9 cellular contexts compared by ENCODE assay signal in the genomic region with DNA sequence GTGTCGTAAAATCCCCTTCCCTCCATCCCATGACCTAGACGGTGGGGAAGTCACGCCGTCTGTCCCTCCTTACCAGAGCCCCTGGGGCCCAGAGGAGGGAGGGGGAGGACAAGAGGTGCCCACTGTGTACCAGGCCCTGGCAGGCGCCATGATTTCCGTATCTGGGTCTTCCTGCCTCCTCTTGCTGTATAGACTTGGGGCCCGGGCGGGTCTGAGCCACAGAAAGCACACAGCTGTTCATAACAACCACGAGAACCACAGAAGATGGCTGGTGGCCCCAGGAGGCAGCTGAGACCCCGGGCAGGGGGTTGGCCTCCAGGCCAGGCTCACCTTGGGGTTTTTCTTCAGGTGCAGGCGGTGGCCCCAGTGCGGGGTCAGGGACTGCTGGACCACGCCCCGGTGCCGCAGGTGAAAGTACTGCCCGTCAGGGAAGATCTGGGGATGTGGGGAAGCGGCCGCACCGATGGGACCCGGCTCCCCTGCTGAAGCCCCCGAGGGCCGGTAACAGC. TPM values are rescaled to one million over a fixed set of nuclear protein-coding genes. Genes with fewer than 3 reads are reported as not detected.
DNase-seq lines count a peak whose midpoint lies in the region; ATAC-seq and TF ChIP-seq lines count a peak whose summit lies in the region.
"Had no signal": no experiment of that assay in that cellular context is flagged by ENCODE, and none has a peak within 500 bp of the region (broad histone marks: within the 10 kb centered on the region; RNA-seq: fewer than 3 reads in every experiment).

No MANE protein-coding gene starts in this region.

- TF ChIP-seq CTCF in AG04449 (IDR thresholded peaks at IDR 0.05; ENCODE audit: insufficient read depth, low read length, missing control alignments), result no peak

- no peaks in the 10 kb centered on the region for H3K27me3 ChIP-seq in Karpas-422 (ENCODE audit: low read length)

- H4K20me1 ChIP-seq in Karpas-422 (ENCODE audit: insufficient read depth, low read depth, low read length), result no peaks in the 10 kb centered on the region

- peak overlapping the region; percentile 77 for H3K27ac Mint-ChIP-seq in dendritic cell treated with granulocyte-macrophage colony-stimulating factor and Interleukin-4, amounts not matched to agents 40 ng/mL and 50 ng/mL, for 4 days
- H3K27ac Mint-ChIP-seq in naive B cell, result no peak overlapping the region

- peak overlapping the region; percentile 94 for H3K4me2 ChIP-seq in Karpas-422 (ENCODE audit: low read depth, low read length, poor library complexity, severe bottlenecking)

- no peaks in the 10 kb centered on the region for H3K9me3 ChIP-seq in Karpas-422 (ENCODE audit: low read length)

- H3K4me1 ChIP-seq in Karpas-422 (ENCODE audit: low read length), result peaks cover 16% of the 10 kb centered on the region

- POLR2A ChIA-PET in AG04449 (lab: Yijun Ruan, JAX), result no interaction called here

- H3K36me3 ChIP-seq in Karpas-422 (ENCODE audit: insufficient read depth, low read length), result no peaks in the 10 kb centered on the region

- peak overlapping the region; percentile 78 for H3K4me3 Mint-ChIP-seq in dendritic cell treated with granulocyte-macrophage colony-stimulating factor and Interleukin-4, amounts not matched to agents 40 ng/mL and 50 ng/mL, for 4 days
- peak overlapping the region in 6 of 8 donors; percentile 47 to 80 (median 70) for H3K4me3 Mint-ChIP-seq in naive B cell

- no peaks in the 10 kb centered on the region for H3K79me2 ChIP-seq in Karpas-422 (ENCODE audit: low read length)

- H3K9ac ChIP-seq in Karpas-422 (ENCODE audit: low read length), result peak overlapping the region; percentile 83

- H3K4me3 ChIP-seq in AG04449 (ENCODE audit: low read depth, low read length) (peak overlapping the region; percentile 72), Karpas-422 (ENCODE audit: low read length) (peak overlapping the region; percentile 78)

- no peaks in the 10 kb centered on the region for H3K36me3 Mint-ChIP-seq in dendritic cell treated with granulocyte-macrophage colony-stimulating factor and Interleukin-4, amounts not matched to agents 40 ng/mL and 50 ng/mL, for 4 days (ENCODE audit: low read depth)
- no peaks in the 10 kb centered on the region for H3K36me3 Mint-ChIP-seq in naive B cell

- H3K27me3 Mint-ChIP-seq in dendritic cell treated with granulocyte-macrophage colony-stimulating factor and Interleukin-4, amounts not matched to agents 40 ng/mL and 50 ng/mL, for 4 days, result peaks cover 33% of the 10 kb centered on the region
- peaks cover 0 to 10% (median 0%) of the 10 kb centered on the region in 3 donors for H3K27me3 Mint-ChIP-seq in naive B cell

- DNase-seq in AG04449 (ENCODE audit: low read depth, low spot score), result no peak
- peak; percentile 41 for DNase-seq in Karpas-422
- no peak for DNase-seq in naive B cell
- no peak for DNase-seq in hippocampal formation (lab: John Stamatoyannopoulos, UW)
- no peak for DNase-seq in EL
- no peak for DNase-seq in LoVo (ENCODE audit: low spot score)

- H3K4me1 Mint-ChIP-seq in dendritic cell treated with granulocyte-macrophage colony-stimulating factor and Interleukin-4, amounts not matched to agents 40 ng/mL and 50 ng/mL, for 4 days (ENCODE audit: low read depth), result peaks cover 35% of the 10 kb centered on the region
- H3K4me1 Mint-ChIP-seq in naive B cell, result peaks cover 6 to 13% (median 12%) of the 10 kb centered on the region in 3 donors

- CTCF ChIA-PET in AG04449 (lab: Yijun Ruan, JAX), result interaction anchor here (2.6 kb wide), 1 partner anchor 15 kb away, joined by 9 read pairs; no protein-coding TSS in a partner anchor

- no peaks in the 10 kb centered on the region for H3K9me3 Mint-ChIP-seq in dendritic cell treated with granulocyte-macrophage colony-stimulating factor and Interleukin-4, amounts not matched to agents 40 ng/mL and 50 ng/mL, for 4 days
- no peaks in the 10 kb centered on the region for H3K9me3 Mint-ChIP-seq in naive B cell

- intact Hi-C loops in dendritic cell treated with granulocyte-macrophage colony-stimulating factor and Interleukin-4, amounts not matched to agents 40 ng/mL and 50 ng/mL, for 4 days (cut with micrococcal nuclease), result no loop called here

- ATAC-seq in naive B cell (ENCODE audit: low read depth in 2 of 2), result no peak
- no peak for ATAC-seq in GM19455 (IDR thresholded peaks at IDR 0.05; ENCODE audit: unreplicated experiment)

- no peaks in the 10 kb centered on the region for H3K9me2 ChIP-seq in Karpas-422 (replicated peaks; ENCODE audit: insufficient read depth, low read length)

- peak overlapping the region; percentile 90 for H2AFZ ChIP-seq in Karpas-422 (ENCODE audit: low read length)

- H3K27ac ChIP-seq in Karpas-422 (ENCODE audit: low read length), result no peak overlapping the region

RNA-seq across cellular contexts. Expression of gene PCSK4, which starts 0.6 kb away (rescaled TPM):
- 2.0 and 5.0 TPM in 2 replicates for total RNA-seq in Karpas-422 (2014; rRNA removed; shearing (Covaris generic); ENCODE audit: low replicate concordance)
- under 1 TPM in 1 of 6 donors, not detected in 5; 0.09 TPM for polyA plus RNA-seq in naive B cell (ENCODE audit: low read depth in 6 of 6)

RNA-seq across cellular contexts. Expression of gene REEP6, which starts 1.5 kb away (rescaled TPM):
- total RNA-seq in Karpas-422 (2014; rRNA removed; shearing (Covaris generic); ENCODE audit: low replicate concordance), result 1.3 and 1.5 TPM in 2 replicates
- 1 to 10 TPM in 2 of 6 donors, under 1 TPM in 4; 0.72 to 1.4 (median 0.90) TPM for polyA plus RNA-seq in naive B cell (ENCODE audit: low read depth in 6 of 6)

RNA-seq across cellular contexts. Expression of gene C19orf25, which starts 10.5 kb away (rescaled TPM):
- 26.4 and 62.2 TPM in 2 replicates for total RNA-seq in Karpas-422 (2014; rRNA removed; shearing (Covaris generic); ENCODE audit: low replicate concordance)
- polyA plus RNA-seq in naive B cell (ENCODE audit: low read depth in 6 of 6), result 10 to 100 TPM; 39.0 to 78.2 (median 46.9) TPM

RNA-seq across cellular contexts. Expression of gene ADAMTSL5, which starts 23.3 kb away (rescaled TPM):
- 0.94 and 2.6 TPM in 2 replicates for total RNA-seq in Karpas-422 (2014; rRNA removed; shearing (Covaris generic); ENCODE audit: low replicate concordance)
- not detected for polyA plus RNA-seq in naive B cell (ENCODE audit: low read depth in 6 of 6)

RNA-seq across cellular contexts. Expression of gene PLK5, which starts 34.4 kb away (rescaled TPM):
- not detected in 2 replicates for total RNA-seq in Karpas-422 (2014; rRNA removed; shearing (Covaris generic); ENCODE audit: low replicate concordance)
- polyA plus RNA-seq in naive B cell (ENCODE audit: low read depth in 6 of 6), result not detected
- total RNA-seq: glomerular endothelial cell had no signal
